ENCODE assay signal across 8 cellular contexts in the genomic region with DNA sequence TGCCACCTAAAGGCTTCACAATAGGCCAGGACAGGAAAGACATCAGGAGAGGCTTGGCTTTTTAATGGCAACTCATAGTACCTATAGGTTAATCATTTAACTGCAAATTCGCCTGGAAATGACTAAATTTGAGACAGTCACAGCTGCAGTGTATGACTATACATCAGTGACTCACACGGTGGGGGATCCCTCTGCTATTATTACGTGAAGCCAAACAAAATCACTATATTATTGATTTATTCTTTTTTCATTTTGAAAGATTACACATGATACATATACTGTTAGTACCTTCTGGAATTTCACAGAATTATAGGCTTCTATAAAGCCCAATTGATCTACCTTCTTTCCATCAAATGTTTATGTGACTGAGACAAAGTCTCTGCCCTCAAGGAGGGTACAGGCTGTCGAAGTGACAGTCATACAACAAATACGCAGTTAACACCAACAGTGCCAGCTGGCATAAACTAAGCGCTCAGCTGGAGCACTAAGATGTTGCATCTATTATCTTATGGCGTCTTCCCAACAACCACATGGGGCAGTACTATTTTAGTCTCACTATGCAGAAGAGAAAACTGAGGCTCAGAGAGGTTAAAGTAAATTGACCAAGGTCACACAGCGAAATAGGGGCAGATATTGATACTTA.
A peak's percentile ranks its signal among the peaks of the same experiment; 100 is the strongest.
DNase-seq lines count a peak whose midpoint lies in the region; ATAC-seq, FAIRE-seq and TF ChIP-seq lines count a peak whose summit lies in the region.

No MANE protein-coding gene starts in this region.

- H3K4me1 ChIP-seq in spleen, result peaks cover 0 to 32% (median 19%) of the 10 kb centered on the region in 6 donors

- H3K9me3 Mint-ChIP-seq in stimulated activated naive CD8-positive, alpha-beta T cell treated with anti-CD3 and anti-CD28 coated beads, Interleukin-15, Interleukin-2, amounts not matched to agents 100 ng/mL and 50 ng/mL, for 24 hours, result no peaks in the 10 kb centered on the region

- peaks cover 67% of the 10 kb centered on the region for H3K4me1 Mint-ChIP-seq in stimulated activated naive CD8-positive, alpha-beta T cell treated with anti-CD3 and anti-CD28 coated beads, Interleukin-15, Interleukin-2, amounts not matched to agents 100 ng/mL and 50 ng/mL, for 24 hours (ENCODE audit: low read depth)

- intact Hi-C loops in spleen (cut with DNase I; ENCODE audit: low total_unique reads), result no loop called here

- H3K27me3 ChIP-seq in bronchial epithelial cell (ENCODE audit: control insufficient read depth, insufficient read depth, low read length) (no peaks in the 10 kb centered on the region), spleen (replicated peaks in 1 of 7) (no peaks in the 10 kb centered on the region)

- peak overlapping the region; percentile 52 for H3K4me3 Mint-ChIP-seq in stimulated activated naive CD8-positive, alpha-beta T cell treated with anti-CD3 and anti-CD28 coated beads, Interleukin-15, Interleukin-2, amounts not matched to agents 100 ng/mL and 50 ng/mL, for 24 hours

- WGBS in spleen, 5 donors, result 76 to 89% (median 80%) methylated on average over 8 of the region's 8 CpGs

- no peaks in the 10 kb centered on the region for H3K36me3 Mint-ChIP-seq in stimulated activated naive CD8-positive, alpha-beta T cell treated with anti-CD3 and anti-CD28 coated beads, Interleukin-15, Interleukin-2, amounts not matched to agents 100 ng/mL and 50 ng/mL, for 24 hours (ENCODE audit: low read depth)

- no peak for TF ChIP-seq POLR2A in spleen (IDR thresholded peaks at IDR 0.05)

- DNase-seq in COLO668 (lab: John Stamatoyannopoulos, UW; ENCODE audit: unreplicated experiment) (peak; percentile 14), bronchial epithelial cell (ENCODE audit: low read depth) (peak; percentile 94), coronary artery (ENCODE audit: low spot score) (no peak), putamen (ENCODE audit: low spot score) (no peak), spleen (no peak)

- no peaks in the 10 kb centered on the region for H3K27me3 Mint-ChIP-seq in stimulated activated naive CD8-positive, alpha-beta T cell treated with anti-CD3 and anti-CD28 coated beads, Interleukin-15, Interleukin-2, amounts not matched to agents 100 ng/mL and 50 ng/mL, for 24 hours

- H3K27ac Mint-ChIP-seq in stimulated activated naive CD8-positive, alpha-beta T cell treated with anti-CD3 and anti-CD28 coated beads, Interleukin-15, Interleukin-2, amounts not matched to agents 100 ng/mL and 50 ng/mL, for 24 hours, result peak overlapping the region; percentile 83

- TF ChIP-seq CTCF in bronchial epithelial cell (IDR thresholded peaks at IDR 0.05; ENCODE audit: insufficient read depth, low read length, severe bottlenecking), result no peak
- TF ChIP-seq CTCF in coronary artery (IDR thresholded peaks at IDR 0.05), result no peak
- no peak for TF ChIP-seq CTCF in spleen (IDR thresholded peaks at IDR 0.05 in 8 of 11, conservative IDR thresholded peaks at IDR 0.05 in 3 of 11)

- no peaks in the 10 kb centered on the region for H3K9me3 ChIP-seq in spleen

- H3K4me3 ChIP-seq in bronchial epithelial cell (ENCODE audit: low read depth, low read length) (no peak overlapping the region), coronary artery (no peak overlapping the region), spleen (no peak overlapping the region)

- no peaks in the 10 kb centered on the region for H3K36me3 ChIP-seq in bronchial epithelial cell (ENCODE audit: control insufficient read depth, insufficient read depth, low read length)
- H3K36me3 ChIP-seq in spleen, result peaks cover 0 to 27% (median 0%) of the 10 kb centered on the region in 6 donors

- ATAC-seq in GM19397 (IDR thresholded peaks at IDR 0.05; ENCODE audit: unreplicated experiment) (peak; percentile 87), HG03378 (IDR thresholded peaks at IDR 0.05; ENCODE audit: unreplicated experiment) (peak; percentile 97)

- FAIRE-seq in bronchial epithelial cell (lab: Jason Lieb, UNC), result no peak

- H3K27ac ChIP-seq in coronary artery (no peak overlapping the region), spleen (peak overlapping the region in 1 of 8 donors; percentile 12)

Comparison
In these comparisons a context has a peak if more than half of its experiments do, and no peak if none do; other contexts are left out.
1. DNase-seq: peak in COLO668 (single experiment) and bronchial epithelial cell (single experiment); none in coronary artery (single experiment), putamen (single experiment) and spleen (single experiment).